Comparison of ENCODE assay signal across 15 cellular contexts in genomic region chr3:38168988-38169363, GRCh38. TPM values are rescaled to one million over a fixed set of nuclear protein-coding genes. Genes with fewer than 3 reads are reported as not detected.
DNase-seq lines count a peak whose midpoint lies in the region; ATAC-seq and TF ChIP-seq lines count a peak whose summit lies in the region.
"Had no signal": no experiment of that assay in that cellular context is flagged by ENCODE, and none has a peak within 500 bp of the region (broad histone marks: within the 10 kb centered on the region; RNA-seq: fewer than 3 reads in every experiment).

No MANE protein-coding gene starts in this region.

- no peak overlapping the region for H2AFZ ChIP-seq in OCI-LY7 (ENCODE audit: low read length)

- ATAC-seq in activated CD8-positive, alpha-beta T cell treated with anti-CD3 and anti-CD28 coated beads for 36 hours: no peak
- ATAC-seq in activated CD8-positive, alpha-beta T cell treated with anti-CD3 and anti-CD28 coated beads, Interleukin-2, amount 10 ng/mL, durations not matched to agents 7 days and 5 days: no peak
- ATAC-seq in gastrocnemius medialis (no peak), left colon (no peak)
- ATAC-seq: naive thymus-derived CD8-positive, alpha-beta T cell had no signal

- DNase-seq in activated CD8-positive, alpha-beta T cell treated with anti-CD3 and anti-CD28 coated beads for 36 hours: no peak
- no peak for DNase-seq in activated CD8-positive, alpha-beta T cell treated with anti-CD3 and anti-CD28 coated beads, Interleukin-2, amount 10 ng/mL, durations not matched to agents 7 days and 5 days
- DNase-seq in OCI-LY7 (ENCODE audit: low spot score) (no peak), brain microvascular endothelial cell (no peak), renal cortical epithelial cell (ENCODE audit: low read depth) (peak; percentile 6), gastrocnemius medialis (no peak), left colon (no peak)
- no peak for DNase-seq in CD4-positive, alpha-beta memory T cell
- DNase-seq: activated CD8-positive, alpha-beta memory T cell treated with anti-CD3 and anti-CD28 coated beads, Interleukin-2, amount 50 U/mL, for 48 hours; caudate nucleus; DMS153; immature natural killer cell; KBM-7; naive thymus-derived CD8-positive, alpha-beta T cell had no signal

- H3K9me3 Mint-ChIP-seq in activated CD8-positive, alpha-beta T cell treated with anti-CD3 and anti-CD28 coated beads for 36 hours: no peaks in the 10 kb centered on the region
- no peaks in the 10 kb centered on the region for H3K9me3 Mint-ChIP-seq in activated CD8-positive, alpha-beta T cell treated with anti-CD3 and anti-CD28 coated beads, Interleukin-2, amount 10 ng/mL, durations not matched to agents 7 days and 5 days (ENCODE audit: insufficient read depth)
- peaks cover 0 to 3% (median 0%) of the 10 kb centered on the region in 8 donors for H3K9me3 Mint-ChIP-seq in CD4-positive, alpha-beta memory T cell
- H3K9me3 Mint-ChIP-seq: immature natural killer cell; naive thymus-derived CD8-positive, alpha-beta T cell had no signal

- TF ChIP-seq CTCF in activated CD8-positive, alpha-beta T cell treated with anti-CD3 and anti-CD28 coated beads for 36 hours (IDR thresholded peaks at IDR 0.05): no peak
- TF ChIP-seq CTCF in OCI-LY7 (conservative IDR thresholded peaks at IDR 0.05; ENCODE audit: low read length) (no peak), brain microvascular endothelial cell (IDR thresholded peaks at IDR 0.05; ENCODE audit: low read depth, low read length, missing control alignments) (no peak), gastrocnemius medialis (IDR thresholded peaks at IDR 0.05 in 4 of 5, conservative IDR thresholded peaks at IDR 0.05 in 1 of 5) (no peak)

- H3K36me3 Mint-ChIP-seq in activated CD8-positive, alpha-beta T cell treated with anti-CD3 and anti-CD28 coated beads for 36 hours (ENCODE audit: low read depth): peaks cover 32% of the 10 kb centered on the region
- peaks cover 31% of the 10 kb centered on the region for H3K36me3 Mint-ChIP-seq in activated CD8-positive, alpha-beta T cell treated with anti-CD3 and anti-CD28 coated beads, Interleukin-2, amount 10 ng/mL, durations not matched to agents 7 days and 5 days (ENCODE audit: low read depth)
- peaks cover 3 to 11% of the 10 kb centered on the region in 2 donors for H3K36me3 Mint-ChIP-seq in CD4-positive, alpha-beta memory T cell
- H3K36me3 Mint-ChIP-seq: immature natural killer cell had no signal

- CTCF ChIA-PET in activated CD8-positive, alpha-beta T cell treated with anti-CD3 and anti-CD28 coated beads for 36 hours (lab: Charles Lee): no interaction called here
- CTCF ChIA-PET in activated CD8-positive, alpha-beta T cell treated with anti-CD3 and anti-CD28 coated beads, Interleukin-2, amount 10 ng/mL, durations not matched to agents 7 days and 5 days (lab: Charles Lee): no interaction called here
- CTCF ChIA-PET in OCI-LY7 (lab: Charles Lee; ENCODE audit: unreplicated experiment): no interaction called here
- CTCF ChIA-PET in CD4-positive, alpha-beta memory T cell (lab: Charles Lee; ENCODE audit: partially characterized antibody): no interaction called here

- intact Hi-C loops in activated CD8-positive, alpha-beta T cell treated with anti-CD3 and anti-CD28 coated beads for 36 hours (cut with micrococcal nuclease): no loop called here
- intact Hi-C loops in OCI-LY7 (cut with micrococcal nuclease; ENCODE audit: unreplicated experiment) (no loop called here), gastrocnemius medialis (cut with DNase I; ENCODE audit: low total_unique reads) (loop anchor here (5.0 to 10.0 kb wide), 2 partner anchors 283 to 1174 kb away; partner anchors contain the start of genes ACVR2B, EPM2AIP1 and MLH1), left colon (cut with DNase I, micrococcal nuclease) (no loop called here)
- intact Hi-C loops in CD4-positive, alpha-beta memory T cell (cut with micrococcal nuclease): no loop called here

- peaks cover 71% of the 10 kb centered on the region for H3K4me1 Mint-ChIP-seq in activated CD8-positive, alpha-beta T cell treated with anti-CD3 and anti-CD28 coated beads for 36 hours (ENCODE audit: low read depth)
- peaks cover 62% of the 10 kb centered on the region for H3K4me1 Mint-ChIP-seq in activated CD8-positive, alpha-beta T cell treated with anti-CD3 and anti-CD28 coated beads, Interleukin-2, amount 10 ng/mL, durations not matched to agents 7 days and 5 days (ENCODE audit: low read depth)
- peaks cover 55 to 90% (median 71%) of the 10 kb centered on the region in 4 donors for H3K4me1 Mint-ChIP-seq in CD4-positive, alpha-beta memory T cell

- peaks cover 54% of the 10 kb centered on the region for H4K20me1 ChIP-seq in OCI-LY7 (ENCODE audit: insufficient read depth, low read length)

- peak overlapping the region; percentile 74; the same call in 1 of the 2 replicates for H3K4me2 ChIP-seq in OCI-LY7 (ENCODE audit: low read length)

- H3K27me3 Mint-ChIP-seq in activated CD8-positive, alpha-beta T cell treated with anti-CD3 and anti-CD28 coated beads for 36 hours: no peaks in the 10 kb centered on the region
- H3K27me3 Mint-ChIP-seq in activated CD8-positive, alpha-beta T cell treated with anti-CD3 and anti-CD28 coated beads, Interleukin-2, amount 10 ng/mL, durations not matched to agents 7 days and 5 days (ENCODE audit: low read depth): no peaks in the 10 kb centered on the region
- no peaks in the 10 kb centered on the region for H3K27me3 Mint-ChIP-seq in CD4-positive, alpha-beta memory T cell
- H3K27me3 Mint-ChIP-seq: naive thymus-derived CD8-positive, alpha-beta T cell had no signal

- H3K4me3 ChIP-seq in OCI-LY7 (ENCODE audit: low read depth, low read length, poor library complexity, severe bottlenecking) (no peak overlapping the region), brain microvascular endothelial cell (ENCODE audit: low read depth, low read length) (no peak overlapping the region), gastrocnemius medialis (no peak overlapping the region)
- no peak overlapping the region for H3K4me3 ChIP-seq in CD4-positive, alpha-beta memory T cell (ENCODE audit: low read length in 2 of 2)
- H3K4me3 ChIP-seq: skin epidermis had no signal

- in situ Hi-C loops in brain microvascular endothelial cell (cut with HindIII; ENCODE audit: low pct_ligation_motif_present, low sequenced_read_pairs): no loop called here
- in situ Hi-C loops in gastrocnemius medialis (cut with MboI; ENCODE audit: low sequenced_read_pairs in 4 of 4): no loop called here

- H3K9me2 ChIP-seq in OCI-LY7 (ENCODE audit: insufficient read depth, low read length): no peaks in the 10 kb centered on the region

- no peak for TF ChIP-seq POLR2A in gastrocnemius medialis (IDR thresholded peaks at IDR 0.05)

- H3K27ac ChIP-seq in OCI-LY7 (ENCODE audit: low read depth, low read length, poor library complexity, severe bottlenecking) (no peak overlapping the region), brain microvascular endothelial cell (peak overlapping the region; percentile 98), gastrocnemius medialis (no peak overlapping the region)
- H3K27ac ChIP-seq in CD4-positive, alpha-beta memory T cell (ENCODE audit: low read depth, low read length): no peak overlapping the region

- POLR2A ChIA-PET in activated CD8-positive, alpha-beta T cell treated with anti-CD3 and anti-CD28 coated beads for 36 hours (lab: Charles Lee): interaction anchor here (0.8 kb wide), 1 partner anchor 11 kb away, joined by 3 read pairs; no protein-coding TSS in a partner anchor
- POLR2A ChIA-PET in activated CD8-positive, alpha-beta T cell treated with anti-CD3 and anti-CD28 coated beads, Interleukin-2, amount 10 ng/mL, durations not matched to agents 7 days and 5 days (lab: Charles Lee): no interaction called here
- POLR2A ChIA-PET in OCI-LY7 (lab: Charles Lee): interaction anchor here (0.7 kb wide), 1 partner anchor 10 kb away, joined by 3 read pairs; no protein-coding TSS in a partner anchor
- POLR2A ChIA-PET in CD4-positive, alpha-beta memory T cell (lab: Charles Lee; ENCODE audit: partially characterized antibody): no interaction called here

- H3K36me3 ChIP-seq in OCI-LY7 (ENCODE audit: insufficient read depth, low read length) (peaks cover 4% of the 10 kb centered on the region), brain microvascular endothelial cell (replicated peaks) (no peaks in the 10 kb centered on the region), gastrocnemius medialis (no peaks in the 10 kb centered on the region)
- no peaks in the 10 kb centered on the region for H3K36me3 ChIP-seq in CD4-positive, alpha-beta memory T cell (ENCODE audit: insufficient read depth, low read length)

- no peaks in the 10 kb centered on the region for H3K9me3 ChIP-seq in OCI-LY7 (ENCODE audit: low read length)
- H3K9me3 ChIP-seq in gastrocnemius medialis: no peaks in the 10 kb centered on the region
- no peaks in the 10 kb centered on the region for H3K9me3 ChIP-seq in CD4-positive, alpha-beta memory T cell (ENCODE audit: control insufficient read depth in 1 of 2, low read length in 2 of 2)

- H3K27me3 ChIP-seq in brain microvascular endothelial cell (replicated peaks) (no peaks in the 10 kb centered on the region), gastrocnemius medialis (no peaks in the 10 kb centered on the region)
- no peaks in the 10 kb centered on the region for H3K27me3 ChIP-seq in CD4-positive, alpha-beta memory T cell (ENCODE audit: insufficient read depth, low read length)

- peak overlapping the region; percentile 70 for H3K27ac Mint-ChIP-seq in activated CD8-positive, alpha-beta T cell treated with anti-CD3 and anti-CD28 coated beads for 36 hours
- H3K27ac Mint-ChIP-seq in activated CD8-positive, alpha-beta T cell treated with anti-CD3 and anti-CD28 coated beads, Interleukin-2, amount 10 ng/mL, durations not matched to agents 7 days and 5 days: no peak overlapping the region
- peak overlapping the region in 2 of 7 donors; percentile 37 to 63 for H3K27ac Mint-ChIP-seq in CD4-positive, alpha-beta memory T cell

- no peak overlapping the region for H3K4me3 Mint-ChIP-seq in activated CD8-positive, alpha-beta T cell treated with anti-CD3 and anti-CD28 coated beads for 36 hours
- no peak overlapping the region for H3K4me3 Mint-ChIP-seq in activated CD8-positive, alpha-beta T cell treated with anti-CD3 and anti-CD28 coated beads, Interleukin-2, amount 10 ng/mL, durations not matched to agents 7 days and 5 days
- peak overlapping the region in 4 of 8 donors; percentile 4 to 68 (median 48) for H3K4me3 Mint-ChIP-seq in CD4-positive, alpha-beta memory T cell
- H3K4me3 Mint-ChIP-seq: immature natural killer cell had no signal

- peaks cover 85% of the 10 kb centered on the region for H3K79me2 ChIP-seq in OCI-LY7 (ENCODE audit: insufficient read depth, low read depth, low read length)

- peaks cover 39% of the 10 kb centered on the region for H3K4me1 ChIP-seq in OCI-LY7 (ENCODE audit: insufficient read depth, low read length, poor library complexity, severe bottlenecking)
- H3K4me1 ChIP-seq in gastrocnemius medialis: peaks cover 49 to 51% of the 10 kb centered on the region in 2 donors
- peaks cover 74% of the 10 kb centered on the region for H3K4me1 ChIP-seq in CD4-positive, alpha-beta memory T cell (ENCODE audit: insufficient read depth, low read length)

- BruUV-seq in OCI-LY7 (replicated peaks; lab: Mats Ljungman, UMichigan): no TSS peak

RNA-seq across cellular contexts. Expression of gene OXSR1, which starts 3.6 kb away (rescaled TPM):
- 10 to 100 TPM; 56.5 to 57.9 TPM for total RNA-seq in activated CD8-positive, alpha-beta T cell treated with anti-CD3 and anti-CD28 coated beads for 36 hours
- 10 to 100 TPM; 56.9 to 60.3 TPM for total RNA-seq in activated CD8-positive, alpha-beta T cell treated with anti-CD3 and anti-CD28 coated beads, Interleukin-2, amount 10 ng/mL, durations not matched to agents 7 days and 5 days
- total RNA-seq in OCI-LY7 (2014; rRNA removed; shearing (Covaris generic)): 21.4 and 22.4 TPM in 2 replicates
- 42.7 and 43.7 TPM in 2 replicates for total RNA-seq in OCI-LY7 (2022)
- total RNA-seq in renal cortical epithelial cell: 66.0 and 73.8 TPM in 2 replicates
- total RNA-seq in gastrocnemius medialis: 10 to 100 TPM; 37.9 to 50.0 (median 43.2) TPM
- 10 to 100 TPM; 39.6 to 43.9 TPM for total RNA-seq in CD4-positive, alpha-beta memory T cell
- polyA plus RNA-seq in CD4-positive, alpha-beta memory T cell: 10 to 100 TPM; 13.3 to 18.0 TPM
- total RNA-seq in left colon: 10 to 100 TPM; 42.5 to 42.8 TPM

RNA-seq across cellular contexts. Expression of gene MYD88, which starts 30.5 kb away (rescaled TPM):
- total RNA-seq in activated CD8-positive, alpha-beta T cell treated with anti-CD3 and anti-CD28 coated beads for 36 hours: 10 to 100 TPM; 29.3 to 31.8 TPM
- total RNA-seq in activated CD8-positive, alpha-beta T cell treated with anti-CD3 and anti-CD28 coated beads, Interleukin-2, amount 10 ng/mL, durations not matched to agents 7 days and 5 days: 10 to 100 TPM; 72.5 to 78.6 TPM
- total RNA-seq in OCI-LY7 (2014; rRNA removed; shearing (Covaris generic)): 8.8 and 16.3 TPM in 2 replicates
- total RNA-seq in OCI-LY7 (2022) (28.6 and 29.4 TPM in 2 replicates), renal cortical epithelial cell (22.7 and 28.7 TPM in 2 replicates), gastrocnemius medialis (1 to 10 TPM; 2.1 to 6.6 (median 3.3) TPM), left colon (10 to 100 TPM; 66.1 to 76.4 TPM)
- total RNA-seq in CD4-positive, alpha-beta memory T cell: 10 to 100 TPM; 50.5 to 57.4 TPM
- polyA plus RNA-seq in CD4-positive, alpha-beta memory T cell: 100 to 1,000 TPM; 104 to 129 TPM

RNA-seq across cellular contexts. Expression of gene ACAA1, which starts 32.0 kb away (rescaled TPM):
- total RNA-seq in activated CD8-positive, alpha-beta T cell treated with anti-CD3 and anti-CD28 coated beads for 36 hours: 10 to 100 TPM; 70.1 to 72.0 TPM
- total RNA-seq in activated CD8-positive, alpha-beta T cell treated with anti-CD3 and anti-CD28 coated beads, Interleukin-2, amount 10 ng/mL, durations not matched to agents 7 days and 5 days: 100 to 1,000 TPM in 1 of 2 experiments, 10 to 100 TPM in 1; 99.7 to 104 TPM
- 13.3 and 13.9 TPM in 2 replicates for total RNA-seq in OCI-LY7 (2014; rRNA removed; shearing (Covaris generic))
- total RNA-seq in OCI-LY7 (2022): 45.3 and 50.3 TPM in 2 replicates
- 22.7 and 55.0 TPM in 2 replicates for total RNA-seq in renal cortical epithelial cell
- total RNA-seq in gastrocnemius medialis: 10 to 100 TPM; 24.5 to 31.2 (median 29.3) TPM
- 10 to 100 TPM; 78.7 to 82.8 TPM for total RNA-seq in CD4-positive, alpha-beta memory T cell
- polyA plus RNA-seq in CD4-positive, alpha-beta memory T cell: 10 to 100 TPM; 52.4 to 76.3 TPM
- total RNA-seq in left colon: 100 to 1,000 TPM; 177 to 186 TPM

Comparison
In these comparisons a context has a peak if more than half of its experiments do, and no peak if none do; other contexts are left out.
1. POLR2A ChIA-PET loops: an anchor here in activated CD8-positive, alpha-beta T cell treated with anti-CD3 and anti-CD28 coated beads for 36 hours (0.8 kb wide) and OCI-LY7 (0.7 kb wide); none called in activated CD8-positive, alpha-beta T cell treated with anti-CD3 and anti-CD28 coated beads, Interleukin-2, amount 10 ng/mL, durations not matched to agents 7 days and 5 days and CD4-positive, alpha-beta memory T cell.